ENCODE assay signal across 7 cellular contexts in genomic region chr17:29111816-29112499, GRCh38.
A peak's percentile ranks its signal among the peaks of the same experiment; 100 is the strongest.
DNase-seq lines count a peak whose midpoint lies in the region; FAIRE-seq and TF ChIP-seq lines count a peak whose summit lies in the region.

No MANE protein-coding gene starts in this region.

- H3K4me1 ChIP-seq in kidney (ENCODE audit: control insufficient read depth in 1 of 2, insufficient read depth in 1 of 2, low read depth in 1 of 2, low read length in 2 of 2): peaks cover 11 to 19% of the 10 kb centered on the region in 2 donors

- DNase-seq in NCI-H187 treated with DMSO at 0.1 percent for 48 hours (lab: John Stamatoyannopoulos, UW) (peak; percentile 10), T47D (ENCODE audit: low read depth in 1 of 2, low spot score in 1 of 2) (peak; percentile 69 to 78), kidney (no peak), putamen (ENCODE audit: low spot score) (no peak)
- DNase-seq in stimulated activated CD4-positive, alpha-beta T cell treated with anti-CD3 and anti-CD28 coated beads, Interleukin-2, amount 100 ng/mL, for 48 hours: peak; percentile 75 to 79

- TF ChIP-seq CTCF in GM12874 (IDR thresholded peaks at IDR 0.05; ENCODE audit: insufficient read depth, low read depth, low read length): peak; percentile 96
- TF ChIP-seq CTCF in WI38 (IDR thresholded peaks at IDR 0.05; ENCODE audit: low read depth, low read length): peak; percentile 98
- TF ChIP-seq CTCF in kidney (IDR thresholded peaks at IDR 0.05; ENCODE audit: borderline replicate concordance, extremely low read depth, insufficient read depth): peak; percentile 90

- FAIRE-seq in kidney (lab: Jason Lieb, UNC): no peak

- no peaks in the 10 kb centered on the region for H3K9me3 ChIP-seq in kidney (ENCODE audit: control insufficient read depth in 1 of 2, low read length in 2 of 2)

- H3K4me3 ChIP-seq in WI38 (ENCODE audit: low read depth, low read length) (no peak overlapping the region), kidney (ENCODE audit: low read length in 2 of 2) (no peak overlapping the region)

- H3K36me3 ChIP-seq in kidney (ENCODE audit: control insufficient read depth in 1 of 2, insufficient read depth in 2 of 2, low read length in 2 of 2): peaks cover 5 to 25% of the 10 kb centered on the region in 2 donors

- no peak overlapping the region for H3K9ac ChIP-seq in kidney (ENCODE audit: low read length in 2 of 2)

- intact Hi-C loops in kidney (cut with DNase I): loop anchor here (5.0 kb wide), 1 partner anchor 145 kb away; no protein-coding TSS in a partner anchor

- H3K27ac ChIP-seq in kidney (ENCODE audit: low read depth in 2 of 2, low read length in 2 of 2): peak overlapping the region in 1 of 2 donors; percentile 23

- in situ Hi-C loops in T47D (cut with HindIII; ENCODE audit: low pct_unique_long_range_greater_than_20kb, low sequenced_read_pairs): no loop called here

Comparison
In these comparisons a context has a peak if more than half of its experiments do, and no peak if none do; other contexts are left out.
1. DNase-seq: peak in NCI-H187 treated with DMSO at 0.1 percent for 48 hours (single experiment), T47D (2 of 2) and stimulated activated CD4-positive, alpha-beta T cell treated with anti-CD3 and anti-CD28 coated beads, Interleukin-2, amount 100 ng/mL, for 48 hours (2 of 2); none in kidney (single experiment) and putamen (single experiment).
2. Peak in every context shown above with its lines, with median percentiles within 50 percentile points of each other: CTCF ChIP-seq.